ENCODE assay signal across 21 cellular contexts in the genomic region with DNA sequence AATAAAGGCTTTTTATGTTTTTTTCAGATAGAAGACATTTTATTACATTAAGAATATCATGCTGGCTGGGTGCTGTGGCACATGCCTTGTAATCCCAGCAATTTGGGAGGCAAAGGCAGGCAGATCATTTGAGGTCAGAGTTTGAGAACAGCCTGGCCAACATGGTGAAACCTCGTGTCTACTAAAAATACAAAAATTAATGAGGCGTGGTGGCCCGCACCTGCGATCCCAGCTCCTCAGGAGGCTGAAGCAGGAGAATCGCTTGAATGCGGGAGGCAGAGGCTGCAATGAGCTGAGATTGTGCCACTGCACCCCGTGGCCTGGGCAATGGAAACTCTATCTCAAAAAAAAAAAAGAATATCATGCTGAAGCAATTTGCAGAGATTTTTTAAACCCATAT.
"Had no signal": no experiment of that assay in that cellular context is flagged by ENCODE, and none has a peak within 500 bp of the region (broad histone marks: within the 10 kb centered on the region; RNA-seq: fewer than 3 reads in every experiment).

No MANE protein-coding gene starts in this region.

- H3K27ac ChIP-seq: breast epithelium had no signal

- H3K27me3 ChIP-seq: breast epithelium had no signal

- H3K27ac Mint-ChIP-seq: activated B cell treated with CpG ODN at 0.5 μM for 24 hours; activated naive CD4-positive, alpha-beta T cell treated with anti-CD3 and anti-CD28 coated beads, Interleukin-2, amount 50 U/mL, for 24 hours; activated naive CD8-positive, alpha-beta T cell treated with anti-CD3 and anti-CD28 coated beads, Interleukin-2, amount 50 U/mL, for 24 hours; stimulated activated naive CD8-positive, alpha-beta T cell treated with anti-CD3 and anti-CD28 coated beads, Interleukin-15, Interleukin-2, amounts not matched to agents 100 ng/mL and 50 ng/mL, for 24 hours had no signal

- ATAC-seq: activated naive CD8-positive, alpha-beta T cell treated with anti-CD3 and anti-CD28 coated beads, Interleukin-2, amount 50 U/mL, for 24 hours; stimulated activated effector memory CD8-positive, alpha-beta T cell treated with anti-CD3 and anti-CD28 coated beads, Interleukin-12 subunit alpha, Interleukin-12 subunit beta, amount 100 ng/mL, for 72 hours had no signal

- H3K9me3 ChIP-seq: breast epithelium, thoracic aorta had no signal

- H3K27me3 Mint-ChIP-seq: activated B cell treated with CpG ODN at 0.5 μM for 24 hours; activated naive CD4-positive, alpha-beta T cell treated with anti-CD3 and anti-CD28 coated beads, Interleukin-2, amount 50 U/mL, for 24 hours; activated naive CD8-positive, alpha-beta T cell treated with anti-CD3 and anti-CD28 coated beads, Interleukin-2, amount 50 U/mL, for 24 hours; central memory CD8-positive, alpha-beta T cell; stimulated activated naive CD8-positive, alpha-beta T cell treated with anti-CD3 and anti-CD28 coated beads, Interleukin-15, Interleukin-2, amounts not matched to agents 100 ng/mL and 50 ng/mL, for 24 hours had no signal

- H3K4me3 ChIP-seq: breast epithelium, thoracic aorta had no signal

- H3K36me3 Mint-ChIP-seq: activated CD8-positive, alpha-beta memory T cell treated with anti-CD3 and anti-CD28 coated beads, Interleukin-2, amount 10 ng/mL, durations not matched to agents 7 days and 5 days; activated naive CD4-positive, alpha-beta T cell treated with anti-CD3 and anti-CD28 coated beads, Interleukin-2, amount 50 U/mL, for 24 hours; stimulated activated effector memory CD8-positive, alpha-beta T cell treated with anti-CD3 and anti-CD28 coated beads, Interleukin-12 subunit alpha, Interleukin-12 subunit beta, amount 100 ng/mL, for 72 hours had no signal

- H3K36me3 ChIP-seq: breast epithelium, thoracic aorta had no signal

- H3K4me3 Mint-ChIP-seq: activated B cell treated with CpG ODN at 0.5 μM for 24 hours; activated CD8-positive, alpha-beta memory T cell treated with anti-CD3 and anti-CD28 coated beads, Interleukin-2, amount 10 ng/mL, durations not matched to agents 7 days and 5 days; activated CD8-positive, alpha-beta T cell treated with anti-CD3 and anti-CD28 coated beads, Interleukin-2, amount 10 ng/mL, durations not matched to agents 7 days and 5 days; activated naive CD4-positive, alpha-beta T cell treated with anti-CD3 and anti-CD28 coated beads, Interleukin-2, amount 50 U/mL, for 24 hours; activated naive CD8-positive, alpha-beta T cell treated with anti-CD3 and anti-CD28 coated beads, Interleukin-2, amount 50 U/mL, for 24 hours; central memory CD8-positive, alpha-beta T cell; nephron; stimulated activated effector memory CD8-positive, alpha-beta T cell treated with anti-CD3 and anti-CD28 coated beads, Interleukin-12 subunit alpha, Interleukin-12 subunit beta, amount 100 ng/mL, for 72 hours; stimulated activated naive CD8-positive, alpha-beta T cell treated with anti-CD3 and anti-CD28 coated beads, Interleukin-15, Interleukin-2, amounts not matched to agents 100 ng/mL and 50 ng/mL, for 24 hours had no signal

- H3K9me3 Mint-ChIP-seq: activated B cell treated with CpG ODN at 0.5 μM for 24 hours; activated naive CD4-positive, alpha-beta T cell treated with anti-CD3 and anti-CD28 coated beads, Interleukin-2, amount 50 U/mL, for 24 hours; activated naive CD8-positive, alpha-beta T cell treated with anti-CD3 and anti-CD28 coated beads, Interleukin-2, amount 50 U/mL, for 24 hours; activated T-helper 2 cell treated with anti-CD3 and anti-CD28 coated beads, Interferon-gamma antibody, Interleukin-2, Interleukin-4, amounts not matched to agents 10 μg/mL and 5 μg/mL and 100 μg/mL, durations not matched to agents 14 hours and 24 hours and 36 hours; central memory CD8-positive, alpha-beta T cell; nephron; stimulated activated effector memory CD8-positive, alpha-beta T cell treated with anti-CD3 and anti-CD28 coated beads, Interleukin-12 subunit alpha, Interleukin-12 subunit beta, amount 100 ng/mL, for 72 hours; stimulated activated naive CD8-positive, alpha-beta T cell treated with anti-CD3 and anti-CD28 coated beads, Interleukin-15, Interleukin-2, amounts not matched to agents 100 ng/mL and 50 ng/mL, for 24 hours had no signal

- DNase-seq: activated B cell treated with CpG ODN at 0.5 μM for 24 hours; activated CD8-positive, alpha-beta memory T cell treated with anti-CD3 and anti-CD28 coated beads, Interleukin-2, amount 10 ng/mL, durations not matched to agents 7 days and 5 days; activated CD8-positive, alpha-beta T cell treated with anti-CD3 and anti-CD28 coated beads, Interleukin-2, amount 10 ng/mL, durations not matched to agents 7 days and 5 days; activated naive CD8-positive, alpha-beta T cell treated with anti-CD3 and anti-CD28 coated beads, Interleukin-2, amount 50 U/mL, for 24 hours; activated T-cell treated with anti-CD3 and anti-CD28 coated beads, Interleukin-2, amount 50 U/mL, for 48 hours; effector CD8-positive, alpha-beta T cell; glutamatergic neuron; islet precursor cell; mammary epithelial cell; small intestine; stimulated activated CD4-positive, alpha-beta T cell treated with anti-CD3 and anti-CD28 coated beads, Interleukin-4, amount 100 ng/mL, for 24 hours; T-helper 2 cell; trophoblast cell had no signal

- H3K4me1 ChIP-seq: breast epithelium had no signal
